Comparison of ENCODE assay signal across 9 cellular contexts in genomic region chr11:36041988-36042606, GRCh38.
DNase-seq lines count a peak whose midpoint lies in the region; ATAC-seq, FAIRE-seq and TF ChIP-seq lines count a peak whose summit lies in the region.
"Had no signal": no experiment of that assay in that cellular context is flagged by ENCODE, and none has a peak within 500 bp of the region (broad histone marks: within the 10 kb centered on the region; RNA-seq: fewer than 3 reads in every experiment).

No MANE protein-coding gene starts in this region.

- POLR2A ChIA-PET in activated CD4-positive, alpha-beta memory T cell treated with anti-CD3 and anti-CD28 coated beads, Interleukin-2, amount 10 ng/mL, durations not matched to agents 7 days and 5 days (lab: Charles Lee), result no interaction called here

- peaks cover 6% of the 10 kb centered on the region for H4K20me1 ChIP-seq in astrocyte (ENCODE audit: insufficient read depth, low read length)

- TF ChIP-seq EP300 in Ishikawa (IDR thresholded peaks at IDR 0.05; ENCODE audit: borderline replicate concordance), result no peak

- H3K4me1 ChIP-seq in astrocyte (ENCODE audit: insufficient read depth, low read length), result no peaks in the 10 kb centered on the region

- no peak overlapping the region for H3K4me2 ChIP-seq in astrocyte (ENCODE audit: low read length)

- H3K4me3 ChIP-seq in astrocyte (ENCODE audit: insufficient read depth, low read depth, low read length), result no peak overlapping the region

- H3K27me3 ChIP-seq in astrocyte (ENCODE audit: insufficient read depth, low read length), result no peaks in the 10 kb centered on the region

- H3K27me3 Mint-ChIP-seq in astrocyte (ENCODE audit: low read depth, unreplicated experiment), result no peaks in the 10 kb centered on the region
- H3K27me3 Mint-ChIP-seq in activated CD4-positive, alpha-beta memory T cell treated with anti-CD3 and anti-CD28 coated beads, Interleukin-2, amount 10 ng/mL, durations not matched to agents 7 days and 5 days, result peaks cover 10% of the 10 kb centered on the region

- peak; percentile 49 for TF ChIP-seq CTCF in astrocyte (IDR thresholded peaks at IDR 0.05; ENCODE audit: insufficient read depth, low read depth, low read length)

- peak; percentile 54 for TF ChIP-seq RAD21 in Ishikawa (IDR thresholded peaks at IDR 0.05; ENCODE audit: low read depth)

- H3K27ac ChIP-seq in astrocyte (ENCODE audit: low read depth, low read length), result no peak overlapping the region

- peak; percentile 20 for DNase-seq in CD1c-positive myeloid dendritic cell (ENCODE audit: extremely low spot score)
- no peak for DNase-seq in astrocyte (ENCODE audit: low read depth)
- peak; percentile 24 to 34 for DNase-seq in lung microvascular endothelial cell (ENCODE audit: low read depth in 2 of 2)
- no peak for DNase-seq in activated CD4-positive, alpha-beta T cell treated with anti-CD3 and anti-CD28 coated beads, Interleukin-2, amount 50 U/mL, for 4 hours
- no peak for DNase-seq in activated CD4-positive, alpha-beta memory T cell treated with anti-CD3 and anti-CD28 coated beads, Interleukin-2, amount 10 ng/mL, durations not matched to agents 7 days and 5 days
- no peak for DNase-seq in NCI-H1105 (lab: John Stamatoyannopoulos, UW)

- no peaks in the 10 kb centered on the region for H3K36me3 Mint-ChIP-seq in astrocyte (ENCODE audit: low read depth, unreplicated experiment)
- H3K36me3 Mint-ChIP-seq in activated CD4-positive, alpha-beta memory T cell treated with anti-CD3 and anti-CD28 coated beads, Interleukin-2, amount 10 ng/mL, durations not matched to agents 7 days and 5 days (ENCODE audit: low read depth), result no peaks in the 10 kb centered on the region
- H3K36me3 Mint-ChIP-seq: IgD-negative memory B cell had no signal

- no peaks in the 10 kb centered on the region for H3K9me3 ChIP-seq in astrocyte (ENCODE audit: insufficient read depth, low read depth, low read length)

- H3K36me3 ChIP-seq in astrocyte (ENCODE audit: insufficient read depth, low read length), result no peaks in the 10 kb centered on the region

- no peak for FAIRE-seq in astrocyte (lab: Jason Lieb, UNC)

- H3K4me1 Mint-ChIP-seq in astrocyte (ENCODE audit: low read depth, unreplicated experiment), result peaks cover 19% of the 10 kb centered on the region
- H3K4me1 Mint-ChIP-seq in activated CD4-positive, alpha-beta memory T cell treated with anti-CD3 and anti-CD28 coated beads, Interleukin-2, amount 10 ng/mL, durations not matched to agents 7 days and 5 days, result no peaks in the 10 kb centered on the region
- H3K4me1 Mint-ChIP-seq: IgD-negative memory B cell had no signal

- H3K4me3 Mint-ChIP-seq in astrocyte (ENCODE audit: unreplicated experiment), result no peak overlapping the region
- no peak overlapping the region for H3K4me3 Mint-ChIP-seq in activated CD4-positive, alpha-beta memory T cell treated with anti-CD3 and anti-CD28 coated beads, Interleukin-2, amount 10 ng/mL, durations not matched to agents 7 days and 5 days
- H3K4me3 Mint-ChIP-seq: IgD-negative memory B cell had no signal

- CTCF ChIA-PET in activated CD4-positive, alpha-beta memory T cell treated with anti-CD3 and anti-CD28 coated beads, Interleukin-2, amount 10 ng/mL, durations not matched to agents 7 days and 5 days (lab: Charles Lee), result interaction anchor here (0.6 to 2.9 kb wide), 5 partner anchors 11 to 450 kb away, joined by 3 to 15 read pairs (median 4); no protein-coding TSS in a partner anchor

- H3K9me3 Mint-ChIP-seq in astrocyte (ENCODE audit: unreplicated experiment), result no peaks in the 10 kb centered on the region
- H3K9me3 Mint-ChIP-seq in activated CD4-positive, alpha-beta memory T cell treated with anti-CD3 and anti-CD28 coated beads, Interleukin-2, amount 10 ng/mL, durations not matched to agents 7 days and 5 days, result no peaks in the 10 kb centered on the region

- no peak overlapping the region for H3K27ac Mint-ChIP-seq in astrocyte (ENCODE audit: unreplicated experiment)
- H3K27ac Mint-ChIP-seq in activated CD4-positive, alpha-beta memory T cell treated with anti-CD3 and anti-CD28 coated beads, Interleukin-2, amount 10 ng/mL, durations not matched to agents 7 days and 5 days, result no peak overlapping the region
- H3K27ac Mint-ChIP-seq: IgD-negative memory B cell had no signal

- no peaks in the 10 kb centered on the region for H3K79me2 ChIP-seq in astrocyte (ENCODE audit: insufficient read depth, low read length)

- no peak overlapping the region for H3K9ac ChIP-seq in astrocyte (ENCODE audit: low read length)

- ATAC-seq in GM18873 (IDR thresholded peaks at IDR 0.05; ENCODE audit: low FRiP score, unreplicated experiment), result no peak

- H2AFZ ChIP-seq in astrocyte (ENCODE audit: low read depth, low read length), result no peak overlapping the region

TF ChIP-seq in Ishikawa, 13 proteins besides CTCF, POLR2A, EP300 and RAD21:
- no peak for TF ChIP-seq TEAD4 (IDR thresholded peaks at IDR 0.05)
- no peak for TF ChIP-seq CREB1 (IDR thresholded peaks at IDR 0.05; ENCODE audit: low read depth)
- TF ChIP-seq CEBPB (IDR thresholded peaks at IDR 0.05), result no peak
- no peak for TF ChIP-seq EGR1 (IDR thresholded peaks at IDR 0.05)
- no peak for TF ChIP-seq FOXM1 (IDR thresholded peaks at IDR 0.05; ENCODE audit: borderline replicate concordance, low read depth)
- TF ChIP-seq YY1 (IDR thresholded peaks at IDR 0.05; ENCODE audit: low read depth), result no peak

Comparison
In these comparisons a context has a peak if more than half of its experiments do, and no peak if none do; other contexts are left out.
1. DNase-seq: peak in CD1c-positive myeloid dendritic cell (single experiment) and lung microvascular endothelial cell (2 of 2); none in astrocyte (single experiment), activated CD4-positive, alpha-beta T cell treated with anti-CD3 and anti-CD28 coated beads, Interleukin-2, amount 50 U/mL, for 4 hours (0 of 2), activated CD4-positive, alpha-beta memory T cell treated with anti-CD3 and anti-CD28 coated beads, Interleukin-2, amount 10 ng/mL, durations not matched to agents 7 days and 5 days (single experiment) and NCI-H1105 (single experiment).